8 cellular contexts compared by ENCODE assay signal in the genomic region with DNA sequence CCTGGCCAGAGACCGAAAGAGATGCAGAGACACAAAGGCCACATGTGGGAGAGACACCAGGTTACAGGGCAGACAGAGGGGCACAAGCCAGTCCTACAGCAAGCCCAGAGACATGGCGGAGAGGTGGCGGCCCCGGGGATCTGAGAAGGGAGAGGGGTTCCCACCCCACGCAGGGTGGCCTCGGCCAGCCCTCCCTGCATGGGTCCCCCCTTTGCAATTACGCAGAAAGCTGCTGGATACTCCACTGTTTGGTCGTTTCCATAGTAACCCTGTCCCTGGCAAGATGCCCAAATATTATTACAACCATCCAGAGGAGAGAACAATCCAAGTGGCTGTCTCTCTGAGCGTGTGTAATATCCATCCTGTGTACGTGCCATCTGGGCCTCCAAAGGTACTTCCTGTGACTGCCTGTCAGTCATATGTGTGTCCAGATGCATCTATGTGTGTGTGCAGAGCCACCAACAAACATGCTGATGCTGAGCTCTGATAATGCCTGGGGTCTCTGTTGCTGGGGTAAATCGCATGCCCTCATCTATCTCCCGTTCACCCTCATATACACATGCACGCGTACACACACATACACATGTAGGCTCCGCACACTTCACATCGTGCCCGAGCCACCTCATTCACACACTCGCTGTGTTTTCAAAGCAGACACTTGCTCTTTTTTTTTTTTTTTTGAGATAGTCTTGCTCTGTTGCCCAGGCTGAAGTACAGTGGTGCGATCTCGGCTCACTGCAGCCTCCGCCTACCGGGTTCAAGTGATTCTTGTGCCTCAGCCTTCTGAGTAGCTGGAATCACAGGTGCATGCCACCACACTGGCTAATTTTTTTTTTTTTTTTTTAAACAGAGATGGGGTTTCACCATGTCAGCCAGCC. TPM values are rescaled to one million over a fixed set of nuclear protein-coding genes. Genes with fewer than 3 reads are reported as not detected.
DNase-seq lines count a peak whose midpoint lies in the region; ATAC-seq and TF ChIP-seq lines count a peak whose summit lies in the region.

No MANE protein-coding gene starts in this region.

- H3K27ac Mint-ChIP-seq in activated T-helper 1 cell treated with anti-CD3 and anti-CD28 coated beads, Interleukin-12 subunit alpha, Interleukin-12 subunit beta, Interleukin-2, Interleukin-4 antibody, amounts not matched to agents 30 ng/mL and 10 ng/mL and 1 ng/mL, durations not matched to agents 14 hours and 24 hours and 36 hours: no peak overlapping the region

- H3K27me3 ChIP-seq in mucosa of stomach (ENCODE audit: control insufficient read depth, insufficient read depth, low read length): no peaks in the 10 kb centered on the region

- H3K9me3 Mint-ChIP-seq in activated T-helper 1 cell treated with anti-CD3 and anti-CD28 coated beads, Interleukin-12 subunit alpha, Interleukin-12 subunit beta, Interleukin-2, Interleukin-4 antibody, amounts not matched to agents 30 ng/mL and 10 ng/mL and 1 ng/mL, durations not matched to agents 14 hours and 24 hours and 36 hours: no peaks in the 10 kb centered on the region

- ATAC-seq in GM19463 (IDR thresholded peaks at IDR 0.05; ENCODE audit: unreplicated experiment): no peak
- no peak for ATAC-seq in GM21717 (IDR thresholded peaks at IDR 0.05; ENCODE audit: unreplicated experiment)

- H3K4me3 ChIP-seq in coronary artery (peak overlapping the region; percentile 10), mucosa of stomach (ENCODE audit: low read length) (no peak overlapping the region)

- peak overlapping the region; percentile 57 for H3K9ac ChIP-seq in mucosa of stomach (ENCODE audit: low read length)

- intact Hi-C loops in activated T-helper 1 cell treated with anti-CD3 and anti-CD28 coated beads, Interleukin-12 subunit alpha, Interleukin-12 subunit beta, Interleukin-2, Interleukin-4 antibody, amounts not matched to agents 30 ng/mL and 10 ng/mL and 1 ng/mL, durations not matched to agents 14 hours and 24 hours and 36 hours (cut with micrococcal nuclease): loop anchor here (10.0 kb wide), 1 partner anchor 1388 kb away; no protein-coding TSS in a partner anchor

- no peaks in the 10 kb centered on the region for H3K36me3 Mint-ChIP-seq in activated T-helper 1 cell treated with anti-CD3 and anti-CD28 coated beads, Interleukin-12 subunit alpha, Interleukin-12 subunit beta, Interleukin-2, Interleukin-4 antibody, amounts not matched to agents 30 ng/mL and 10 ng/mL and 1 ng/mL, durations not matched to agents 14 hours and 24 hours and 36 hours (ENCODE audit: low read depth)

- H3K36me3 ChIP-seq in mucosa of stomach (ENCODE audit: control insufficient read depth, insufficient read depth, low read length): peaks cover 9% of the 10 kb centered on the region

- H3K9me3 ChIP-seq in mucosa of stomach (ENCODE audit: control insufficient read depth, low read length): no peaks in the 10 kb centered on the region

- TF ChIP-seq CTCF in coronary artery (IDR thresholded peaks at IDR 0.05): no peak

- no peak overlapping the region for H3K4me3 Mint-ChIP-seq in activated T-helper 1 cell treated with anti-CD3 and anti-CD28 coated beads, Interleukin-12 subunit alpha, Interleukin-12 subunit beta, Interleukin-2, Interleukin-4 antibody, amounts not matched to agents 30 ng/mL and 10 ng/mL and 1 ng/mL, durations not matched to agents 14 hours and 24 hours and 36 hours

- in situ Hi-C loops in ACHN (cut with HindIII; ENCODE audit: low pct_ligation_motif_present, low pct_unique_long_range_greater_than_20kb, low sequenced_read_pairs): no loop called here

- H3K4me1 Mint-ChIP-seq in activated T-helper 1 cell treated with anti-CD3 and anti-CD28 coated beads, Interleukin-12 subunit alpha, Interleukin-12 subunit beta, Interleukin-2, Interleukin-4 antibody, amounts not matched to agents 30 ng/mL and 10 ng/mL and 1 ng/mL, durations not matched to agents 14 hours and 24 hours and 36 hours (ENCODE audit: low read depth): peaks cover 35% of the 10 kb centered on the region

- DNase-seq in DMS53 treated with DMSO at 0.1 percent for 48 hours (lab: John Stamatoyannopoulos, UW; ENCODE audit: unreplicated experiment) (peak; percentile 36), NCI-H2227 (lab: John Stamatoyannopoulos, UW; ENCODE audit: unreplicated experiment) (peak; percentile 98), coronary artery (ENCODE audit: low spot score) (no peak), ACHN (no peak)
- no peak for DNase-seq in activated T-helper 1 cell treated with anti-CD3 and anti-CD28 coated beads, Interleukin-12 subunit alpha, Interleukin-12 subunit beta, Interleukin-2, Interleukin-4 antibody, amounts not matched to agents 30 ng/mL and 10 ng/mL and 1 ng/mL, durations not matched to agents 14 hours and 24 hours and 36 hours (ENCODE audit: low spot score)

- H3K4me1 ChIP-seq in mucosa of stomach (ENCODE audit: control insufficient read depth, insufficient read depth, low read length): peaks cover 45% of the 10 kb centered on the region

- peak overlapping the region; percentile 50 to 85 for H3K27ac ChIP-seq in coronary artery

- peaks cover 13% of the 10 kb centered on the region for H3K27me3 Mint-ChIP-seq in activated T-helper 1 cell treated with anti-CD3 and anti-CD28 coated beads, Interleukin-12 subunit alpha, Interleukin-12 subunit beta, Interleukin-2, Interleukin-4 antibody, amounts not matched to agents 30 ng/mL and 10 ng/mL and 1 ng/mL, durations not matched to agents 14 hours and 24 hours and 36 hours (ENCODE audit: insufficient read depth)

RNA-seq across cellular contexts. Expression of gene PCGF2, which starts 5.5 kb away (rescaled TPM):
- total RNA-seq in activated T-helper 1 cell treated with anti-CD3 and anti-CD28 coated beads, Interleukin-12 subunit alpha, Interleukin-12 subunit beta, Interleukin-2, Interleukin-4 antibody, amounts not matched to agents 30 ng/mL and 10 ng/mL and 1 ng/mL, durations not matched to agents 14 hours and 24 hours and 36 hours: 3.7 and 4.6 TPM in 2 replicates

RNA-seq across cellular contexts. Expression of gene PSMB3, which starts 9.9 kb away (rescaled TPM):
- 349 and 366 TPM in 2 replicates for total RNA-seq in activated T-helper 1 cell treated with anti-CD3 and anti-CD28 coated beads, Interleukin-12 subunit alpha, Interleukin-12 subunit beta, Interleukin-2, Interleukin-4 antibody, amounts not matched to agents 30 ng/mL and 10 ng/mL and 1 ng/mL, durations not matched to agents 14 hours and 24 hours and 36 hours

RNA-seq across cellular contexts. Expression of gene CISD3, which starts 12.5 kb away (rescaled TPM):
- 39.2 and 41.4 TPM in 2 replicates for total RNA-seq in activated T-helper 1 cell treated with anti-CD3 and anti-CD28 coated beads, Interleukin-12 subunit alpha, Interleukin-12 subunit beta, Interleukin-2, Interleukin-4 antibody, amounts not matched to agents 30 ng/mL and 10 ng/mL and 1 ng/mL, durations not matched to agents 14 hours and 24 hours and 36 hours

RNA-seq across cellular contexts. Expression of gene MLLT6, which starts 37.6 kb away (rescaled TPM):
- 250 and 252 TPM in 2 replicates for total RNA-seq in activated T-helper 1 cell treated with anti-CD3 and anti-CD28 coated beads, Interleukin-12 subunit alpha, Interleukin-12 subunit beta, Interleukin-2, Interleukin-4 antibody, amounts not matched to agents 30 ng/mL and 10 ng/mL and 1 ng/mL, durations not matched to agents 14 hours and 24 hours and 36 hours

RNA-seq across cellular contexts. Expression of gene PIP4K2B, which starts 56.7 kb away (rescaled TPM):
- total RNA-seq in activated T-helper 1 cell treated with anti-CD3 and anti-CD28 coated beads, Interleukin-12 subunit alpha, Interleukin-12 subunit beta, Interleukin-2, Interleukin-4 antibody, amounts not matched to agents 30 ng/mL and 10 ng/mL and 1 ng/mL, durations not matched to agents 14 hours and 24 hours and 36 hours: 40.6 and 40.8 TPM in 2 replicates

Comparison
In these comparisons a context has a peak if more than half of its experiments do, and no peak if none do; other contexts are left out.
1. DNase-seq: peak in DMS53 treated with DMSO at 0.1 percent for 48 hours (single experiment) and NCI-H2227 (single experiment); none in coronary artery (single experiment), activated T-helper 1 cell treated with anti-CD3 and anti-CD28 coated beads, Interleukin-12 subunit alpha, Interleukin-12 subunit beta, Interleukin-2, Interleukin-4 antibody, amounts not matched to agents 30 ng/mL and 10 ng/mL and 1 ng/mL, durations not matched to agents 14 hours and 24 hours and 36 hours (single experiment) and ACHN (single experiment).